In the genomic region with DNA sequence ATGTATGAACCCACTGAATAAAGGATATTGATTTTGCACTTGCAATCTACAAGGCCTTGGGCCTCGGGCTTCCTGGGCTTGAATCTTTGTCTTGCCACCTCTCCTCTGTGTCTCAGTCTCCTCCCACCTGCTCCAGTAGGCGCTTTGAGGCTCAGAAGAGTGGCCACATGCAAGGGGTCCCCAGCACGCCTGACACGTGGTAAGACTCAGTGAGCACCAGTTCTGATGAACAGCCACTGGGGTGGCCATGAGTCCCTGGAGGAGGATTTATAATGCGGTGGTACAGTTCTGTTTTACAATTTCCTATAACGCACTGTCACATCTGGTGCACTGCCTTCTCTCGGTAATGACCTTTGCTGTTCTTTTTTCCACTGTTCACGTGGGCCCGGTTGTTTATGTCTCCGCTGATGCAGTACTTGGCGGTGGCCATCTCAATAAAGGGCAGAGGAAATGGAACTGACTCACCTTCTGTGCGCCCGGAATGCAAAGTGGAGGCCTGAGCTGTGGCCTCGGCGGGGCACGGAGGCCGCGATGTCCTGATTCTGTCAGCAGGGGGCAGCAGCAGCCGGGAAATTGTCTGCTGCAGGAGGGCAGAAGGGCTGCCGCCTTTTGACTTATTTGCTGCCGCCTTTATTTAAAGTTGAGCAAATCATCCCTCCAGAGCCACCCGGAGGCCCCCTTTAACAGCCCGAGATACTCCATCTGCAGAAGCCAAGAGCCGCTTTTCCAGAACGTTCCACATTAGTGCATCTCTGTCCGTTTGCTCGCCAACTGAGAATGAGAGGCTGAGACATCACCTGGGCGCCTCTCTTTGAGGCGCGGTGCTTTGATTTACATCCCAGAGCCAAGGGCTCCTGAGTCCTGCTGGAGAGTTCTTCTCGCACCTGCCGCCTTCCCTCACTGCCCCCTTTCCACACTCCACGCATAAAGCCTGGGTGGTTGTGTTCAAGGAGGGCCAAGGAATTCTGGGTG, we compare ENCODE assay signal across 1 cellular context.
TF ChIP-seq lines count a peak whose summit lies in the region.

No MANE protein-coding gene starts in this region.

TF ChIP-seq in K562, 482 proteins besides CTCF, POLR2A, EP300 and RAD21:
- no peak for TF ChIP-seq U2AF1 (optimal IDR thresholded peaks at IDR 0.05; ENCODE audit: low read depth, low read length)
- TF ChIP-seq RUNX1 (IDR thresholded peaks at IDR 0.05; ENCODE audit: low read depth), result no peak
- peak; percentile 43; the same call in 1 of the 2 replicates for TF ChIP-seq DEAF1 (CRISPR knock-in tag; IDR thresholded peaks at IDR 0.05)
- no peak for TF ChIP-seq BCOR (IDR thresholded peaks at IDR 0.05)
- TF ChIP-seq NELFE (IDR thresholded peaks at IDR 0.05; ENCODE audit: insufficient read depth, insufficient read length), result no peak
- TF ChIP-seq STAG1 (CRISPR knock-in tag; IDR thresholded peaks at IDR 0.05; ENCODE audit: borderline replicate concordance), result peak; percentile 62; the same call in 1 of the 2 replicates
- no peak for TF ChIP-seq ZNF311 (CRISPR knock-in tag; IDR thresholded peaks at IDR 0.05)
- TF ChIP-seq SMC3 (conservative IDR thresholded peaks at IDR 0.05; ENCODE audit: insufficient read depth, low read depth, low read length), result peak; percentile 66; the same call in 1 of the 2 replicates
- TF ChIP-seq NFRKB (IDR thresholded peaks at IDR 0.05; ENCODE audit: low read depth), result no peak
- TF ChIP-seq KLF16 (IDR thresholded peaks at IDR 0.05), result no peak
- TF ChIP-seq HDGF (IDR thresholded peaks at IDR 0.05), result no peak
- no peak for TF ChIP-seq SNAPC5 (CRISPR knock-in tag; IDR thresholded peaks at IDR 0.05)
- TF ChIP-seq ZNF780A (CRISPR knock-in tag; IDR thresholded peaks at IDR 0.05), result no peak
- no peak for TF ChIP-seq ZC3H11A (IDR thresholded peaks at IDR 0.05; ENCODE audit: low read depth, low read length)
- TF ChIP-seq STAT5B (CRISPR knock-in tag; IDR thresholded peaks at IDR 0.05), result no peak
- 0 out of 2 replicates have a peak, but pooled peaks have one; percentile 31 for TF ChIP-seq FOSL1 (tag; conservative IDR thresholded peaks at IDR 0.05)
- TF ChIP-seq PHTF2 (CRISPR knock-in tag; IDR thresholded peaks at IDR 0.05), result no peak
- TF ChIP-seq, protein P1, sequence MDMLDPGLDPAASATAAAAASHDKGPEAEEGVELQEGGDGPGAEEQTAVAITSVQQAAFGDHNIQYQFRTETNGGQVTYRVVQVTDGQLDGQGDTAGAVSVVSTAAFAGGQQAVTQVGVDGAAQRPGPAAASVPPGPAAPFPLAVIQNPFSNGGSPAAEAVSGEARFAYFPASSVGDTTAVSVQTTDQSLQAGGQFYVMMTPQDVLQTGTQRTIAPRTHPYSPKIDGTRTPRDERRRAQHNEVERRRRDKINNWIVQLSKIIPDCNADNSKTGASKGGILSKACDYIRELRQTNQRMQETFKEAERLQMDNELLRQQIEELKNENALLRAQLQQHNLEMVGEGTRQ (CRISPR knock-in tag; IDR thresholded peaks at IDR 0.05), result no peak
- TF ChIP-seq MTA1 (IDR thresholded peaks at IDR 0.05; ENCODE audit: borderline replicate concordance), result no peak
- TF ChIP-seq TEAD1 (CRISPR knock-in tag; IDR thresholded peaks at IDR 0.05), result peak in 1 of 2 experiments; percentile 37; a peak in 1 of 4 replicates
- no peak for TF ChIP-seq ZNF57 (CRISPR knock-in tag; IDR thresholded peaks at IDR 0.05)
- TF ChIP-seq, protein P2, sequence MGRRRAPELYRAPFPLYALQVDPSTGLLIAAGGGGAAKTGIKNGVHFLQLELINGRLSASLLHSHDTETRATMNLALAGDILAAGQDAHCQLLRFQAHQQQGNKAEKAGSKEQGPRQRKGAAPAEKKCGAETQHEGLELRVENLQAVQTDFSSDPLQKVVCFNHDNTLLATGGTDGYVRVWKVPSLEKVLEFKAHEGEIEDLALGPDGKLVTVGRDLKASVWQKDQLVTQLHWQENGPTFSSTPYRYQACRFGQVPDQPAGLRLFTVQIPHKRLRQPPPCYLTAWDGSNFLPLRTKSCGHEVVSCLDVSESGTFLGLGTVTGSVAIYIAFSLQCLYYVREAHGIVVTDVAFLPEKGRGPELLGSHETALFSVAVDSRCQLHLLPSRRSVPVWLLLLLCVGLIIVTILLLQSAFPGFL (CRISPR knock-in tag; IDR thresholded peaks at IDR 0.05), result no peak
- no peak for TF ChIP-seq ZNF830 (CRISPR knock-in tag; IDR thresholded peaks at IDR 0.05)
- TF ChIP-seq ZNF695 (CRISPR knock-in tag; IDR thresholded peaks at IDR 0.05), result no peak
- TF ChIP-seq NFXL1 (CRISPR knock-in tag; IDR thresholded peaks at IDR 0.05), result no peak
- TF ChIP-seq ILF3 (IDR thresholded peaks at IDR 0.05; ENCODE audit: borderline replicate concordance), result no peak
- TF ChIP-seq FIP1L1 (IDR thresholded peaks at IDR 0.05; ENCODE audit: low read depth, low read length, poor library complexity, severe bottlenecking), result no peak
- TF ChIP-seq RB1 (IDR thresholded peaks at IDR 0.05; ENCODE audit: low read depth), result 0 out of 2 replicates have a peak, but pooled peaks have one; percentile 52
- no peak for TF ChIP-seq ZNF384 (IDR thresholded peaks at IDR 0.05; ENCODE audit: low read depth, low read length)
- no peak for TF ChIP-seq FOXP1 (CRISPR knock-in tag; IDR thresholded peaks at IDR 0.05)
- no peak for TF ChIP-seq ZNF12 (CRISPR knock-in tag; IDR thresholded peaks at IDR 0.05)
- TF ChIP-seq NR1H2 (CRISPR knock-in tag; IDR thresholded peaks at IDR 0.05), result no peak
- TF ChIP-seq, protein P3, sequence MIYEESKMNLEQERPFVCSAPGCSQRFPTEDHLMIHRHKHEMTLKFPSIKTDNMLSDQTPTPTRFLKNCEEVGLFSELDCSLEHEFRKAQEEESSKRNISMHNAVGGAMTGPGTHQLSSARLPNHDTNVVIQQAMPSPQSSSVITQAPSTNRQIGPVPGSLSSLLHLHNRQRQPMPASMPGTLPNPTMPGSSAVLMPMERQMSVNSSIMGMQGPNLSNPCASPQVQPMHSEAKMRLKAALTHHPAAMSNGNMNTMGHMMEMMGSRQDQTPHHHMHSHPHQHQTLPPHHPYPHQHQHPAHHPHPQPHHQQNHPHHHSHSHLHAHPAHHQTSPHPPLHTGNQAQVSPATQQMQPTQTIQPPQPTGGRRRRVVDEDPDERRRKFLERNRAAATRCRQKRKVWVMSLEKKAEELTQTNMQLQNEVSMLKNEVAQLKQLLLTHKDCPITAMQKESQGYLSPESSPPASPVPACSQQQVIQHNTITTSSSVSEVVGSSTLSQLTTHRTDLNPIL (CRISPR knock-in tag; IDR thresholded peaks at IDR 0.05), result no peak
- peak in 1 of 2 experiments; percentile 22 for TF ChIP-seq E2F6 (IDR thresholded peaks at IDR 0.05; ENCODE audit: borderline replicate concordance in 1 of 2, extremely low read depth in 1 of 2, insufficient read depth in 1 of 2, insufficient read length in 1 of 2, low read depth in 1 of 2, low read length in 1 of 2, poor library complexity in 1 of 2, severe bottlenecking in 1 of 2)
- TF ChIP-seq MED1 (CRISPR knock-in tag; IDR thresholded peaks at IDR 0.05; ENCODE audit: borderline replicate concordance), result no peak
- no peak for TF ChIP-seq SRSF3 (IDR thresholded peaks at IDR 0.05; ENCODE audit: insufficient read depth, low read length)
- no peak for TF ChIP-seq POLR2G (IDR thresholded peaks at IDR 0.05; ENCODE audit: low read depth, low read length)
- no peak for TF ChIP-seq SMARCA5 (IDR thresholded peaks at IDR 0.05)
- no peak for TF ChIP-seq ZNF551 (CRISPR knock-in tag; IDR thresholded peaks at IDR 0.05)
- TF ChIP-seq ZNF707 (CRISPR knock-in tag; conservative IDR thresholded peaks at IDR 0.05), result no peak
- TF ChIP-seq MCM3 (IDR thresholded peaks at IDR 0.05), result no peak
